8 cellular contexts compared by ENCODE assay signal in the genomic region with DNA sequence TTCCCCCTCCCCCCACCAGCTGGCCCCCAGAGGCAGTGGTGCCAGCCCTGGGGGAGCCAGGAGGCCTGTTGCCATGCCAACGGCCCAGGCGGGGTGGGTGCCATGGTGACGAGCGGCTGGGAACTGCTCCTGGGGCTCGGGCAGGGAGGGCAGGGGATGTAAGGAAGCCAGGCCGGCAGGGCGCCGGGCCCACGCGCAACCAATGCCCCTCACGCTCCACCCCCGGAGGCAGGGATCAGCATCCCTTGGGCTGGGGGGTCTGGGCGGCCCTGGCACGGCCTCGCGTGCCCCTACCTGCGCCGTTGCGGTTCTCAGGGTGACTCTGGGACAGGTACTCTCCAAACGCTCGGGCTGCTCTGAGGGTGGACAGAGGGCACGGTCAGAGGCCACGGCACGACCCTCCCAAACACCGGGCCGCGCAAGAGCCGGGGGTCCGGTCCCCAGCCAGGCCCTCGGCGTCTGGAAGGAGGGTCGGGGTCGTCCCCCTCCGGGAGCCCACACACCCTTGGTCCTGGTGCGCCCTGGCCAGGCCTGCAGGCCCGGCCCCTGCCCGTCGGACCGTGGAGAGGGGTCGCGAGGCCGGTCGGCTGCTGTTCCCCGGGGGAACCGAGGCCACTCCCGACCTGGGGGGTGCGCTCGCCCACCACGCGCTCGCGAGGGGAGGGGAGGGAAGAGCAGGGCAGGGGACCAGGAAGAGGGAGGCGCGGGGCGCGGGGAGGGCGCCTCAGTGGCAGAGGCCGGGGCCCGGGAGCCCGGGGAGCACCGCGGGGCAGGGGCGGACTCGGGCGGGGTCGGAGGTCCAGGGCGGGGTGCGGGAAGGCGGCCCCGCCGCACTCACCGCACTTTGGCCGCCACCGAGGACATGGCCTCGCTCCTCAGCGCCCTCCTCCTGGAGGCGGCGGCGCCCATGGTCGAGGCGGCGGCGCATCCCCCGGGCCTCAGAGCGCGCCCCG. TPM values are rescaled to one million over a fixed set of nuclear protein-coding genes. Genes with fewer than 3 reads are reported as not detected.
DNase-seq lines count a peak whose midpoint lies in the region; ATAC-seq and TF ChIP-seq lines count a peak whose summit lies in the region.

No MANE protein-coding gene starts in this region.

- peak overlapping the region; percentile 71 for H3K4me3 ChIP-seq in SU-DHL-6 (ENCODE audit: insufficient read depth, low read length, poor library complexity, severe bottlenecking)
- peak overlapping the region; percentile 81 to 87 (median 86) for H3K4me3 ChIP-seq in esophagus muscularis mucosa

- TF ChIP-seq POLR2A in esophagus muscularis mucosa (IDR thresholded peaks at IDR 0.05; ENCODE audit: low read depth) = no peak

- no peaks in the 10 kb centered on the region for H4K20me1 ChIP-seq in SU-DHL-6 (ENCODE audit: low read depth, low read length)

- intact Hi-C loops in esophagus muscularis mucosa (cut with DNase I) = no loop called here

- H3K27ac ChIP-seq in SU-DHL-6 (ENCODE audit: low read depth, low read length) (no peak overlapping the region; the same call in 1 of the 2 replicates), esophagus muscularis mucosa (replicated peaks in 1 of 4) (peak overlapping the region; percentile 66 to 81 (median 79))

- TF ChIP-seq CTCF in SU-DHL-6 (IDR thresholded peaks at IDR 0.05; ENCODE audit: insufficient read depth, low read length, poor library complexity, severe bottlenecking) (no peak), esophagus muscularis mucosa (IDR thresholded peaks at IDR 0.05) (no peak)

- H3K9me2 ChIP-seq in SU-DHL-6 (replicated peaks; ENCODE audit: insufficient read depth, low read length) = no peaks in the 10 kb centered on the region

- peak; percentile 50 for DNase-seq in NCI-H345 (lab: John Stamatoyannopoulos, UW)
- no peak for DNase-seq in NCI-H345 treated with DMSO at 0.1 percent for 48 hours (lab: John Stamatoyannopoulos, UW; ENCODE audit: unreplicated experiment)
- no peak for DNase-seq in esophagus muscularis mucosa (ENCODE audit: extremely low spot score)
- peak in 5 of 10 donors; percentile 5 to 68 (median 33) for DNase-seq in naive thymus-derived CD8-positive, alpha-beta T cell
- DNase-seq in effector CD8-positive, alpha-beta T cell (lab: John Stamatoyannopoulos, UW) = no peak

- ATAC-seq in HG02884 (IDR thresholded peaks at IDR 0.05; ENCODE audit: unreplicated experiment) = peak; percentile 1
- ATAC-seq in naive thymus-derived CD8-positive, alpha-beta T cell = peak; percentile 1 to 18
- no peak for ATAC-seq in HG03571 (IDR thresholded peaks at IDR 0.05; ENCODE audit: unreplicated experiment)

- no peak overlapping the region for H3K27ac Mint-ChIP-seq in naive thymus-derived CD8-positive, alpha-beta T cell

- H3K4me1 ChIP-seq in esophagus muscularis mucosa = peaks cover 37 to 73% (median 71%) of the 10 kb centered on the region in 4 donors

- H3K27me3 ChIP-seq in SU-DHL-6 (ENCODE audit: low read length) = no peaks in the 10 kb centered on the region
- no peaks in the 10 kb centered on the region for H3K27me3 ChIP-seq in esophagus muscularis mucosa

- 53% methylated on average over 12 of the region's 87 CpGs for WGBS in esophagus muscularis mucosa

- no peaks in the 10 kb centered on the region for H3K36me3 ChIP-seq in SU-DHL-6 (ENCODE audit: low read length)
- H3K36me3 ChIP-seq in esophagus muscularis mucosa = peaks cover 0 to 35% (median 30%) of the 10 kb centered on the region in 4 donors

- H3K9me3 Mint-ChIP-seq in naive thymus-derived CD8-positive, alpha-beta T cell = peaks cover 0 to 2% (median 0%) of the 10 kb centered on the region in 9 donors

- H3K9ac ChIP-seq in SU-DHL-6 (ENCODE audit: low read length) = peak overlapping the region; percentile 78

- H3K9me3 ChIP-seq in SU-DHL-6 (ENCODE audit: insufficient read depth, low read length) (no peaks in the 10 kb centered on the region), esophagus muscularis mucosa (no peaks in the 10 kb centered on the region)

- no peaks in the 10 kb centered on the region for H3F3A ChIP-seq in SU-DHL-6 (ENCODE audit: insufficient read depth)

- H3K27me3 Mint-ChIP-seq in naive thymus-derived CD8-positive, alpha-beta T cell = no peaks in the 10 kb centered on the region

- H3K4me3 Mint-ChIP-seq in naive thymus-derived CD8-positive, alpha-beta T cell = peak overlapping the region in 4 of 10 donors; percentile 48 to 75 (median 60)

- H2AFZ ChIP-seq in SU-DHL-6 (ENCODE audit: low read depth, low read length, severe bottlenecking) = no peak overlapping the region

- peaks cover 0 to 5% (median 3%) of the 10 kb centered on the region in 3 donors for H3K36me3 Mint-ChIP-seq in naive thymus-derived CD8-positive, alpha-beta T cell

- no peaks in the 10 kb centered on the region; the same call in 1 of the 2 replicates for H3K79me2 ChIP-seq in SU-DHL-6 (ENCODE audit: insufficient read depth, low read length)

- POLR2A ChIA-PET in naive thymus-derived CD8-positive, alpha-beta T cell (lab: Charles Lee) = interaction anchor here (0.7 to 4.6 kb wide), 6 partner anchors 9 to 157 kb away, joined by 3 to 26 read pairs (median 3); partner anchors contain the start of genes EXD3, NOXA1, NRARP and PNPLA7

- TF ChIP-seq EP300 in esophagus muscularis mucosa (IDR thresholded peaks at IDR 0.05) = no peak

- peak overlapping the region; percentile 84 for H3K4me2 ChIP-seq in SU-DHL-6 (ENCODE audit: low read depth, low read length, poor library complexity, severe bottlenecking)

- H3K4me1 Mint-ChIP-seq in naive thymus-derived CD8-positive, alpha-beta T cell = peaks cover 1 to 50% (median 43%) of the 10 kb centered on the region in 4 donors

RNA-seq across cellular contexts. Expression of gene NSMF, which starts 0.7 kb away (rescaled TPM):
- 10 to 100 TPM; 41.9 to 71.0 (median 58.9) TPM for total RNA-seq in esophagus muscularis mucosa
- 10 to 100 TPM; 19.1 to 19.3 TPM for total RNA-seq in naive thymus-derived CD8-positive, alpha-beta T cell
- 10 to 100 TPM in 1 of 3 donors, 1 to 10 TPM in 2; 7.7 to 14.7 (median 8.2) TPM for polyA plus RNA-seq in naive thymus-derived CD8-positive, alpha-beta T cell

RNA-seq across cellular contexts. Expression of gene ENTPD8, which starts 17.3 kb away (rescaled TPM):
- not detected for total RNA-seq in esophagus muscularis mucosa
- not detected for total RNA-seq in naive thymus-derived CD8-positive, alpha-beta T cell
- not detected for polyA plus RNA-seq in naive thymus-derived CD8-positive, alpha-beta T cell

RNA-seq across cellular contexts. Expression of gene NOXA1, which starts 35.3 kb away (rescaled TPM):
- total RNA-seq in esophagus muscularis mucosa = 1 to 10 TPM; 2.1 to 4.0 (median 3.0) TPM
- 1 to 10 TPM; 4.1 to 4.5 TPM for total RNA-seq in naive thymus-derived CD8-positive, alpha-beta T cell
- 1 to 10 TPM in 2 of 3 donors, under 1 TPM in 1; 0.75 to 1.1 (median 1.1) TPM for polyA plus RNA-seq in naive thymus-derived CD8-positive, alpha-beta T cell

RNA-seq across cellular contexts. Expression of gene EXD3, which starts 35.5 kb away (rescaled TPM):
- total RNA-seq in esophagus muscularis mucosa = 10 to 100 TPM in 3 of 4 donors, 1 to 10 TPM in 1; 8.3 to 22.3 (median 14.2) TPM
- 10 to 100 TPM; 26.4 to 28.3 TPM for total RNA-seq in naive thymus-derived CD8-positive, alpha-beta T cell
- polyA plus RNA-seq in naive thymus-derived CD8-positive, alpha-beta T cell = 1 to 10 TPM; 2.6 to 4.3 (median 3.9) TPM
